ENCODE assay signal across 12 cellular contexts in genomic region chr2:15041429-15041837, GRCh38.
DNase-seq lines count a peak whose midpoint lies in the region; FAIRE-seq lines count a peak whose summit lies in the region.
"Had no signal": no experiment of that assay in that cellular context is flagged by ENCODE, and none has a peak within 500 bp of the region (broad histone marks: within the 10 kb centered on the region; RNA-seq: fewer than 3 reads in every experiment).

No MANE protein-coding gene starts in this region.

- H3K27me3 ChIP-seq in skeletal muscle satellite cell (ENCODE audit: control insufficient read depth, insufficient read depth, low read length), result no peaks in the 10 kb centered on the region

- FAIRE-seq in islet of Langerhans (lab: Jason Lieb, UNC), result peak; percentile 92

- H3K4me3 ChIP-seq in skeletal muscle satellite cell (ENCODE audit: low read length), result no peak overlapping the region

- H3K9ac ChIP-seq in skeletal muscle satellite cell (ENCODE audit: low read depth, low read length), result no peak overlapping the region
- H3K9ac ChIP-seq: SK-N-SH had no signal

- H3K36me3 ChIP-seq in skeletal muscle satellite cell (ENCODE audit: insufficient read depth, low read length), result no peaks in the 10 kb centered on the region

- peak overlapping the region; percentile 1 for H3K4me2 ChIP-seq in skeletal muscle satellite cell (ENCODE audit: low read length)
- H3K4me2 ChIP-seq: SK-N-SH had no signal

- H3K9me3 ChIP-seq in skeletal muscle satellite cell (replicated peaks; ENCODE audit: low read length), result no peaks in the 10 kb centered on the region
- H3K9me3 ChIP-seq: SK-N-SH had no signal

- peaks cover 41% of the 10 kb centered on the region for H3K4me1 ChIP-seq in skeletal muscle satellite cell (ENCODE audit: control insufficient read depth, insufficient read depth, low read length)

- DNase-seq in NCI-H1092 (lab: John Stamatoyannopoulos, UW), result peak; percentile 12
- peak; percentile 88 to 89 for DNase-seq in SHP77 (lab: John Stamatoyannopoulos, UW)
- no peak for DNase-seq in activated CD4-positive, alpha-beta T cell treated with anti-CD3 and anti-CD28 coated beads for 4 hours
- DNase-seq in SKM-1 (lab: John Stamatoyannopoulos, UW; ENCODE audit: unreplicated experiment), result no peak
- DNase-seq in HCEC 1CT, result no peak
- DNase-seq: activated CD8-positive, alpha-beta T cell treated with anti-CD3 and anti-CD28 coated beads, Interleukin-2, amount 10 ng/mL, durations not matched to agents 7 days and 5 days; C1 segment of cervical spinal cord; NCI-H2081; SK-N-SH; stimulated activated CD4-positive, alpha-beta T cell treated with anti-CD3 and anti-CD28 coated beads, Interleukin-12 subunit alpha, Interleukin-12 subunit beta, amount 100 ng/mL, for 4 hours had no signal

Comparison
In these comparisons a context has a peak if more than half of its experiments do, and no peak if none do; other contexts are left out.
1. DNase-seq: peak in NCI-H1092 (single experiment) and SHP77 (2 of 2); none in activated CD4-positive, alpha-beta T cell treated with anti-CD3 and anti-CD28 coated beads for 4 hours (0 of 2), SKM-1 (single experiment) and HCEC 1CT (single experiment).